Comparison of ENCODE assay signal across 10 cellular contexts in genomic region chr4:57102050-57102564, GRCh38. TPM values are rescaled to one million over a fixed set of nuclear protein-coding genes. Genes with fewer than 3 reads are reported as not detected.
A peak's percentile ranks its signal among the peaks of the same experiment; 100 is the strongest.
DNase-seq lines count a peak whose midpoint lies in the region; ATAC-seq and TF ChIP-seq lines count a peak whose summit lies in the region.
"Had no signal": no experiment of that assay in that cellular context is flagged by ENCODE, and none has a peak within 500 bp of the region (broad histone marks: within the 10 kb centered on the region; RNA-seq: fewer than 3 reads in every experiment).

No MANE protein-coding gene starts in this region.

- ATAC-seq in right lobe of liver (peak; percentile 76 to 90 (median 84)), HG03135 (IDR thresholded peaks at IDR 0.05; ENCODE audit: unreplicated experiment) (no peak), GM21515 (IDR thresholded peaks at IDR 0.05; ENCODE audit: unreplicated experiment) (no peak)
- ATAC-seq: effector memory CD8-positive, alpha-beta T cell had no signal

- H3K4me1 ChIP-seq in Loucy (ENCODE audit: insufficient read depth, low read length, poor library complexity, severe bottlenecking) (peaks cover 64% of the 10 kb centered on the region), duodenal mucosa (ENCODE audit: control insufficient read depth in 1 of 2, insufficient read depth in 2 of 2, low read length in 2 of 2) (peaks cover 0 to 14% of the 10 kb centered on the region in 2 donors), right lobe of liver (no peaks in the 10 kb centered on the region), suprapubic skin (peaks cover 62% of the 10 kb centered on the region)

- no peak for TF ChIP-seq CTCF in Loucy (conservative IDR thresholded peaks at IDR 0.05; ENCODE audit: low read length)
- TF ChIP-seq CTCF in right lobe of liver (IDR thresholded peaks at IDR 0.05), result no peak
- no peak for TF ChIP-seq CTCF in suprapubic skin (IDR thresholded peaks at IDR 0.05)
- TF ChIP-seq CTCF in GM20000 (IDR thresholded peaks at IDR 0.05; ENCODE audit: extremely low read depth, missing control alignments), result no peak

- TF ChIP-seq EP300 in suprapubic skin (IDR thresholded peaks at IDR 0.05), result no peak

- H3K27me3 ChIP-seq in Loucy (ENCODE audit: insufficient read depth, low read length, poor library complexity, severe bottlenecking) (no peaks in the 10 kb centered on the region), duodenal mucosa (ENCODE audit: control insufficient read depth in 1 of 2, insufficient read depth in 2 of 2, low read length in 2 of 2) (peaks cover 3 to 4% of the 10 kb centered on the region in 2 donors), right lobe of liver (no peaks in the 10 kb centered on the region), suprapubic skin (no peaks in the 10 kb centered on the region)

- H2AFZ ChIP-seq in Loucy (ENCODE audit: low read length), result no peak overlapping the region

- H3K27ac ChIP-seq in duodenal mucosa (ENCODE audit: low read depth, low read length) (peak overlapping the region; percentile 78), right lobe of liver (peak overlapping the region; percentile 33 to 59 (median 49)), suprapubic skin (peak overlapping the region; percentile 53)

- H3K4me2 ChIP-seq in Loucy (ENCODE audit: low read depth, low read length, poor library complexity, severe bottlenecking), result peak overlapping the region; percentile 38

- H3K79me2 ChIP-seq in Loucy (ENCODE audit: insufficient read depth, low read length), result peaks cover 84% of the 10 kb centered on the region

- no peak for TF ChIP-seq POLR2A in right lobe of liver (IDR thresholded peaks at IDR 0.05)
- no peak for TF ChIP-seq POLR2A in suprapubic skin (IDR thresholded peaks at IDR 0.05)

- 31% methylated on average over 3 of the region's 4 CpGs for WGBS in right lobe of liver (ENCODE audit: insufficient coverage, low coverage, low lambda C conversion rate, missing lambda C conversion rate)
- 32% methylated on average over 4 of the region's 4 CpGs for WGBS in suprapubic skin

- H4K20me1 ChIP-seq in Loucy (ENCODE audit: insufficient read depth, low read length, poor library complexity, severe bottlenecking), result peaks cover 21% of the 10 kb centered on the region

- H3K9me3 ChIP-seq in Loucy (ENCODE audit: insufficient read depth, low read depth, low read length) (no peaks in the 10 kb centered on the region), duodenal mucosa (ENCODE audit: control insufficient read depth in 1 of 2, low read length in 2 of 2) (no peaks in the 10 kb centered on the region), right lobe of liver (no peaks in the 10 kb centered on the region), suprapubic skin (no peaks in the 10 kb centered on the region)

- H3K9ac ChIP-seq in Loucy (ENCODE audit: low read depth, low read length, poor library complexity, severe bottlenecking), result no peak overlapping the region
- H3K9ac ChIP-seq in duodenal mucosa (ENCODE audit: low read depth in 1 of 2, low read length in 2 of 2), result no peak overlapping the region

- H3K4me3 ChIP-seq in Loucy (ENCODE audit: low read length, poor library complexity, severe bottlenecking) (no peak overlapping the region), duodenal mucosa (ENCODE audit: low read depth in 1 of 2, low read length in 2 of 2) (no peak overlapping the region), right lobe of liver (no peak overlapping the region), suprapubic skin (no peak overlapping the region)

- no peaks in the 10 kb centered on the region for H3F3A ChIP-seq in Loucy (ENCODE audit: low read depth)

- DNase-seq in right lobe of liver, result peak in 2 of 3 donors; percentile 49 to 55
- no peak for DNase-seq in suprapubic skin (ENCODE audit: low spot score in 2 of 2)
- DNase-seq in NCI-H2196 (lab: John Stamatoyannopoulos, UW; ENCODE audit: unreplicated experiment), result no peak
- DNase-seq in GM20000 (ENCODE audit: low spot score), result no peak
- DNase-seq: effector memory CD8-positive, alpha-beta T cell; NCI-H1048 had no signal

- H3K36me3 ChIP-seq in Loucy (ENCODE audit: insufficient read depth, low read length), result no peaks in the 10 kb centered on the region
- H3K36me3 ChIP-seq in duodenal mucosa (ENCODE audit: control insufficient read depth in 1 of 2, insufficient read depth in 2 of 2, low read length in 2 of 2), result no peaks in the 10 kb centered on the region
- no peaks in the 10 kb centered on the region for H3K36me3 ChIP-seq in right lobe of liver
- no peaks in the 10 kb centered on the region for H3K36me3 ChIP-seq in suprapubic skin

- intact Hi-C loops in right lobe of liver (cut with DNase I), result no loop called here

- no peaks in the 10 kb centered on the region for H3K9me2 ChIP-seq in Loucy (replicated peaks; ENCODE audit: low read depth, low read length)

RNA-seq across cellular contexts. Expression of gene IGFBP7, which starts 8.1 kb away (rescaled TPM):
- 100 to 1,000 TPM in 5 of 6 experiments, 10 to 100 TPM in 1; 46.2 to 347 (median 163) TPM for total RNA-seq in right lobe of liver
- 100 to 1,000 TPM in 3 of 4 donors, 10 to 100 TPM in 1; 85.3 to 152 (median 125) TPM for total RNA-seq in suprapubic skin

Comparison
In these comparisons a context has a peak if more than half of its experiments do, and no peak if none do; other contexts are left out.
1. ATAC-seq: peak in right lobe of liver (4 of 4); none in HG03135 (single experiment) and GM21515 (single experiment).
2. DNase-seq: peak in right lobe of liver (2 of 3); none in suprapubic skin (0 of 2), NCI-H2196 (single experiment) and GM20000 (single experiment).
3. Peak in every context shown above with its lines, with median percentiles within 50 percentile points of each other: H3K27ac ChIP-seq.